31 cellular contexts compared by ENCODE assay signal in the genomic region with DNA sequence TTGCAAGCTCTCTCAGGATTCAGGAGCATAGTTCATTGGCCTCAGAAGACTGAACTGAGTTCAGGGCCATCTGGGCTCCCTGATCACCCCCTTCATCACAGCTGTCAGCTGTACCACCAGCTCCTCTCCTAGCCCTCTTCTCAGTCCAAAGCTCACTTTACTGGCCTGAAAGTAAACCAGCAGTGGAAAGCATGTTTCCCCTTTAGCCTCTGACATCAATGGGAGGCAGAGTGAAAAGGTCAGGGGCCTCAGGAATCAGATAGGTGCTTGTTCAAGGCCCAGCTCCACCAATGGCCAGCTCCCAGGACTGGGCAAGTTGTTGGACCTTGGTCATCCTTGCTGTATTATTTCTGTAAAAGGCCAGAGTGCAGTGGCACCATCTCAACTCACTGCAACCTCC.
"Had no signal": no experiment of that assay in that cellular context is flagged by ENCODE, and none has a peak within 500 bp of the region (broad histone marks: within the 10 kb centered on the region; RNA-seq: fewer than 3 reads in every experiment).

No MANE protein-coding gene starts in this region.

- H3K27ac Mint-ChIP-seq: naive thymus-derived CD8-positive, alpha-beta T cell; natural killer cell treated with Interleukin-12 subunit alpha and Interleukin-12 subunit beta and Interleukin-15 and Interleukin-18, amount 100 ng/mL, for 72 hours; nephron progenitor cell; progenitor cell of endocrine pancreas; type B pancreatic cell had no signal

- H3K36me3 Mint-ChIP-seq: stimulated activated effector memory CD8-positive, alpha-beta T cell treated with anti-CD3 and anti-CD28 coated beads, Interleukin-12 subunit alpha, Interleukin-12 subunit beta, amount 100 ng/mL, for 72 hours; type B pancreatic cell had no signal

- H3K4me1 Mint-ChIP-seq: naive B cell; naive thymus-derived CD8-positive, alpha-beta T cell; neural crest cell; stimulated activated effector memory CD8-positive, alpha-beta T cell treated with anti-CD3 and anti-CD28 coated beads, Interleukin-12 subunit alpha, Interleukin-12 subunit beta, amount 100 ng/mL, for 72 hours; stimulated activated naive CD8-positive, alpha-beta T cell treated with anti-CD3 and anti-CD28 coated beads, Interleukin-15, amount 100 ng/mL, for 72 hours had no signal

- H3K4me1 ChIP-seq: parathyroid adenoma, psoas muscle, suprapubic skin, testis, tibial artery, transverse colon, upper lobe of right lung, uterus had no signal

- H2AFZ ChIP-seq: parathyroid adenoma had no signal

- H3K36me3 ChIP-seq: ovary, suprapubic skin, tibial artery, transverse colon, upper lobe of right lung, uterus had no signal

- H3K27me3 ChIP-seq: ovary, testis, transverse colon, upper lobe of right lung, uterus had no signal

- DNase-seq: naive B cell; naive thymus-derived CD8-positive, alpha-beta T cell; nephron progenitor cell; occipital lobe; ovary; posterior cingulate gyrus; psoas muscle; right cardiac atrium; stimulated activated CD4-positive, alpha-beta T cell treated with anti-CD3 and anti-CD28 coated beads, Interleukin-15, amount 100 ng/mL, for 24 hours; stimulated activated CD4-positive, alpha-beta T cell treated with anti-CD3 and anti-CD28 coated beads, Interleukin-2, amount 100 ng/mL, for 24 hours; stimulated activated CD4-positive, alpha-beta T cell treated with anti-CD3 and anti-CD28 coated beads, Interleukin-2, amount 100 ng/mL, for 48 hours; stimulated activated CD4-positive, alpha-beta T cell treated with anti-CD3 and anti-CD28 coated beads, Interleukin-4, amount 100 ng/mL, for 24 hours; stimulated activated naive CD4-positive, alpha-beta T cell; stimulated activated naive CD8-positive, alpha-beta T cell treated with anti-CD3 and anti-CD28 coated beads, Interleukin-15, amount 100 ng/mL, for 72 hours; stimulated activated naive CD8-positive, alpha-beta T cell treated with anti-CD3 and anti-CD28 coated beads, Interleukin-15, Interleukin-2, amounts not matched to agents 100 U/mL and 50 U/mL, for 24 hours; substantia nigra; testis; tibial artery; transverse colon; upper lobe of right lung; uterus had no signal

- H3K9me3 ChIP-seq: ovary, suprapubic skin, testis had no signal

- H3K79me2 ChIP-seq: parathyroid adenoma had no signal

- ATAC-seq: naive thymus-derived CD8-positive, alpha-beta T cell; natural killer cell treated with Interleukin-12 subunit alpha and Interleukin-12 subunit beta and Interleukin-15 and Interleukin-18, amount 100 ng/mL, for 72 hours; psoas muscle; right cardiac atrium; sciatic nerve; stimulated activated effector memory CD8-positive, alpha-beta T cell treated with anti-CD3 and anti-CD28 coated beads, Interleukin-12 subunit alpha, Interleukin-12 subunit beta, amount 100 ng/mL, for 72 hours; stimulated activated naive CD8-positive, alpha-beta T cell treated with anti-CD3 and anti-CD28 coated beads, Interleukin-15, amount 100 ng/mL, for 72 hours; stimulated activated naive CD8-positive, alpha-beta T cell treated with anti-CD3 and anti-CD28 coated beads, Interleukin-15, Interleukin-2, amounts not matched to agents 100 U/mL and 50 U/mL, for 24 hours; upper lobe of right lung had no signal

- H3K4me3 Mint-ChIP-seq: naive B cell; naive thymus-derived CD8-positive, alpha-beta T cell; natural killer cell treated with Interleukin-12 subunit alpha and Interleukin-12 subunit beta and Interleukin-15 and Interleukin-18, amount 100 ng/mL, for 72 hours; nephron progenitor cell; neural crest cell; stimulated activated effector memory CD8-positive, alpha-beta T cell treated with anti-CD3 and anti-CD28 coated beads, Interleukin-12 subunit alpha, Interleukin-12 subunit beta, amount 100 ng/mL, for 72 hours; stimulated activated naive CD8-positive, alpha-beta T cell treated with anti-CD3 and anti-CD28 coated beads, Interleukin-15, amount 100 ng/mL, for 72 hours; type B pancreatic cell had no signal

- H3K4me2 ChIP-seq: smooth muscle cell had no signal

- H3K4me3 ChIP-seq: ovary, psoas muscle, skin epidermis, smooth muscle cell, suprapubic skin, testis, tibial artery, transverse colon, upper lobe of right lung, uterus had no signal

- H3K9ac ChIP-seq: parathyroid adenoma had no signal

- H3K27ac ChIP-seq: ovary, parathyroid adenoma, psoas muscle, skin epidermis, suprapubic skin, testis, tibial artery, transverse colon, upper lobe of right lung, uterus had no signal
